11 cellular contexts compared by ENCODE assay signal in genomic region chr1:8021676-8022266, GRCh38. TPM values are rescaled to one million over a fixed set of nuclear protein-coding genes. Genes with fewer than 3 reads are reported as not detected.
A peak's percentile ranks its signal among the peaks of the same experiment; 100 is the strongest.
DNase-seq lines count a peak whose midpoint lies in the region; ATAC-seq, FAIRE-seq and TF ChIP-seq lines count a peak whose summit lies in the region.
"Had no signal": no experiment of that assay in that cellular context is flagged by ENCODE, and none has a peak within 500 bp of the region (broad histone marks: within the 10 kb centered on the region; RNA-seq: fewer than 3 reads in every experiment).

No MANE protein-coding gene starts in this region.

- peaks cover 20 to 90% of the 10 kb centered on the region in 2 experiments for H3K79me2 ChIP-seq in H1 (ENCODE audit: control insufficient read depth in 1 of 2, insufficient read depth in 2 of 2, low read length in 2 of 2)

- H3K27me3 ChIP-seq in H1 (replicated peaks in 1 of 4; ENCODE audit: control insufficient read depth in 3 of 4, extremely low read depth in 1 of 4, insufficient read depth in 3 of 4, low read length in 3 of 4) (peaks cover 0 to 3% (median 3%) of the 10 kb centered on the region in 4 experiments; a peak in 5 of 7 replicates), suprapubic skin (no peaks in the 10 kb centered on the region)
- H3K27me3 ChIP-seq: SJSA1 had no signal

- H3K27ac ChIP-seq in H1 (ENCODE audit: low read depth, low read length) = no peak overlapping the region
- peak overlapping the region; percentile 38 for H3K27ac ChIP-seq in suprapubic skin
- H3K27ac ChIP-seq: SJSA1 had no signal

- no peak overlapping the region for H2BK5ac ChIP-seq in H1 (ENCODE audit: low read depth, low read length)

- H4K5ac ChIP-seq in H1 (ENCODE audit: insufficient read length, low read depth, low read length) = no peak overlapping the region

- H3K36me3 ChIP-seq in H1 (ENCODE audit: control insufficient read depth in 2 of 4, insufficient read depth in 4 of 4, low read length in 3 of 4) = no peaks in the 10 kb centered on the region
- no peaks in the 10 kb centered on the region for H3K36me3 ChIP-seq in suprapubic skin

- H3K9me3 ChIP-seq in H1 (ENCODE audit: insufficient read depth in 2 of 2, low read depth in 1 of 2, low read length in 1 of 2) (no peaks in the 10 kb centered on the region), suprapubic skin (no peaks in the 10 kb centered on the region)

- no peak overlapping the region for H4K8ac ChIP-seq in H1 (ENCODE audit: extremely low read depth, insufficient read depth, low read length)

- CTCF ChIA-PET in H1 (lab: Charles Lee; ENCODE audit: partially characterized antibody) = interaction anchor here (1.0 to 1.2 kb wide), 2 partner anchors 10 to 295 kb away, joined by 3 read pairs; no protein-coding TSS in a partner anchor

- H3K18ac ChIP-seq in H1 (ENCODE audit: extremely low read depth, low read length) = no peak overlapping the region

- FAIRE-seq in H1 (lab: Jason Lieb, UNC) = no peak

- no peak overlapping the region for H2BK120ac ChIP-seq in H1 (replicated peaks; ENCODE audit: low read depth, low read length)

- no peak overlapping the region for H3K9ac ChIP-seq in H1 (replicated peaks in 1 of 4; ENCODE audit: extremely low read depth in 1 of 4, low read depth in 3 of 4, low read length in 3 of 4)

- no peak overlapping the region for H2AFZ ChIP-seq in H1 (ENCODE audit: low read length)

- ATAC-seq in GM19328 (IDR thresholded peaks at IDR 0.05; ENCODE audit: unreplicated experiment) (no peak), HG02973 (IDR thresholded peaks at IDR 0.05; ENCODE audit: unreplicated experiment) (no peak), GM19023 (IDR thresholded peaks at IDR 0.05; ENCODE audit: unreplicated experiment) (no peak)

- no peak overlapping the region for H3K23ac ChIP-seq in H1 (ENCODE audit: insufficient read length)

- H3K4me3 ChIP-seq in H1 (ENCODE audit: extremely low read depth in 1 of 4, insufficient read depth in 2 of 4, low read depth in 3 of 4, low read length in 4 of 4) (no peak overlapping the region), suprapubic skin (peak overlapping the region; percentile 94)
- H3K4me3 ChIP-seq: SJSA1 had no signal

- H3K4ac ChIP-seq in H1 (replicated peaks; ENCODE audit: insufficient read length, low read depth, low read length) = no peak overlapping the region

- H3K14ac ChIP-seq in H1 (ENCODE audit: insufficient read length) = no peak overlapping the region

- no peak overlapping the region for H2BK12ac ChIP-seq in H1 (ENCODE audit: low read depth, low read length)

- POLR2A ChIA-PET in H1 (lab: Charles Lee; ENCODE audit: partially characterized antibody) = no interaction called here

- TF ChIP-seq POLR2A in H1 (IDR thresholded peaks at IDR 0.05; ENCODE audit: control extremely low read depth in 1 of 2, low read depth in 2 of 2, low read length in 2 of 2) = no peak
- TF ChIP-seq POLR2A in suprapubic skin (IDR thresholded peaks at IDR 0.05) = no peak

- no peak overlapping the region for H4K91ac ChIP-seq in H1 (replicated peaks; ENCODE audit: insufficient read length, low read length)

- no peak for TF ChIP-seq RAD21 in H1 (IDR thresholded peaks at IDR 0.05 in 1 of 2, conservative IDR thresholded peaks at IDR 0.05 in 1 of 2; ENCODE audit: low read depth in 2 of 2, low read length in 2 of 2)

- no peak overlapping the region for H2BK15ac ChIP-seq in H1 (ENCODE audit: low read length)

- no peaks in the 10 kb centered on the region for H3K79me1 ChIP-seq in H1 (ENCODE audit: low read depth, low read length)

- 88% methylated on average over 6 of the region's 6 CpGs; no CpG with 5 or more reads in 1 of the 2 experiments for WGBS in H1 (ENCODE audit: extremely low coverage in 1 of 2, insufficient coverage in 1 of 2, insufficient read length in 1 of 2, insufficient replicate concordance in 2 of 2, low coverage in 1 of 2, low lambda C conversion rate in 2 of 2, missing lambda C conversion rate in 1 of 2), 2 experiments
- WGBS in suprapubic skin = 71% methylated on average over 6 of the region's 6 CpGs

- H3K56ac ChIP-seq in H1 (replicated peaks; ENCODE audit: insufficient read length, low read depth, low read length) = no peak overlapping the region

- DNase-seq in M059J (ENCODE audit: low read depth) = peak; percentile 49
- DNase-seq in H1 (ENCODE audit: low read depth in 1 of 2, low spot score in 2 of 2) = no peak
- DNase-seq in medulla oblongata (ENCODE audit: extremely low spot score) = peak; percentile 6
- no peak for DNase-seq in suprapubic skin (ENCODE audit: low spot score in 2 of 2)
- DNase-seq in stimulated activated CD4-positive, alpha-beta T cell treated with anti-CD3 and anti-CD28 coated beads, Interleukin-15, amount 100 ng/mL, for 24 hours = no peak
- DNase-seq: NCI-H69, nephron progenitor cell had no signal

- no peak overlapping the region for H2BK20ac ChIP-seq in H1 (ENCODE audit: low read length)

- H4K20me1 ChIP-seq in H1 (replicated peaks in 1 of 2; ENCODE audit: control insufficient read depth in 1 of 2, insufficient read depth in 2 of 2, low read length in 2 of 2) = peaks cover 12 to 13% of the 10 kb centered on the region in 2 experiments

- H3K23me2 ChIP-seq in H1 (ENCODE audit: low read depth, low read length) = peaks cover 3% of the 10 kb centered on the region

- TF ChIP-seq CTCF in H1 (IDR thresholded peaks at IDR 0.05; ENCODE audit: control extremely low read depth in 1 of 3, insufficient read depth in 1 of 3, low read depth in 1 of 3, low read length in 3 of 3) (no peak), suprapubic skin (IDR thresholded peaks at IDR 0.05) (no peak)

- H3K4me1 ChIP-seq in H1 (replicated peaks in 1 of 4; ENCODE audit: control insufficient read depth in 3 of 4, insufficient read depth in 4 of 4, low read length in 3 of 4) (peaks cover 9 to 24% (median 18%) of the 10 kb centered on the region in 4 experiments), suprapubic skin (peaks cover 76% of the 10 kb centered on the region)

- H2AK5ac ChIP-seq in H1 (ENCODE audit: low read depth, low read length) = peak overlapping the region; percentile 32; the same call in 1 of the 2 replicates

- TF ChIP-seq EP300 in H1 (IDR thresholded peaks at IDR 0.05; ENCODE audit: borderline replicate concordance in 1 of 2, low read depth in 2 of 2, low read length in 2 of 2) (no peak), suprapubic skin (IDR thresholded peaks at IDR 0.05) (no peak)

- peak overlapping the region in 1 of 2 experiments; percentile 100; a peak in 1 of 4 replicates for H3K4me2 ChIP-seq in H1 (ENCODE audit: insufficient read depth in 1 of 2, low read depth in 2 of 2, low read length in 2 of 2)

TF ChIP-seq in H1, 55 proteins besides CTCF, POLR2A, EP300 and RAD21 (continues in another document):
- no peak for TF ChIP-seq POU5F1 (IDR thresholded peaks at IDR 0.05; ENCODE audit: low read depth, low read length)
- TF ChIP-seq BCL11A (IDR thresholded peaks at IDR 0.05; ENCODE audit: low read depth in 2 of 2, low read length in 2 of 2) = no peak
- TF ChIP-seq CREB1 (IDR thresholded peaks at IDR 0.05) = no peak
- TF ChIP-seq CTBP2 (IDR thresholded peaks at IDR 0.05; ENCODE audit: borderline replicate concordance, insufficient read depth, insufficient read length, low read length) = no peak
- no peak for TF ChIP-seq JUN (IDR thresholded peaks at IDR 0.05; ENCODE audit: low read depth, low read length)
- TF ChIP-seq USF2 (IDR thresholded peaks at IDR 0.05; ENCODE audit: low read length) = no peak
- TF ChIP-seq KDM1A (IDR thresholded peaks at IDR 0.05; ENCODE audit: borderline replicate concordance, low read length) = no peak
- TF ChIP-seq GTF2F1 (IDR thresholded peaks at IDR 0.05; ENCODE audit: borderline replicate concordance, low read depth, low read length) = no peak
- no peak for TF ChIP-seq RFX5 (IDR thresholded peaks at IDR 0.05; ENCODE audit: borderline replicate concordance, low read depth, low read length)
- no peak for TF ChIP-seq ATF2 (IDR thresholded peaks at IDR 0.05; ENCODE audit: low read length)
- TF ChIP-seq CBX8 (IDR thresholded peaks at IDR 0.05; ENCODE audit: borderline replicate concordance, low read depth, low read length) = no peak
- TF ChIP-seq RXRA (IDR thresholded peaks at IDR 0.05; ENCODE audit: insufficient read depth, low read depth, low read length) = no peak
- no peak for TF ChIP-seq SAP30 (IDR thresholded peaks at IDR 0.05; ENCODE audit: insufficient read depth, insufficient replicate concordance, low read length)
- TF ChIP-seq SUZ12 (IDR thresholded peaks at IDR 0.05; ENCODE audit: low read length) = no peak

RNA-seq across cellular contexts. Expression of gene ERRFI1, which starts 4.3 kb away (rescaled TPM):
- total RNA-seq in M059J (2014; rRNA removed; shearing (Covaris generic)) = 127 and 146 TPM in 2 replicates
- 46.1 TPM in 2 replicates for total RNA-seq in H1 (2021; fragmentation: NEBNext Ultra II Directional; extraction: Animal tissue kit (Norgen Biotek cat#: 25700))
- 18.2 and 23.4 TPM in 2 replicates for polyA plus RNA-seq in H1 (2011; rRNA removed)
- 20.6 TPM for polyA plus RNA-seq in H1 (2011; cell fraction: cytosol; rRNA removed)
- 12.9 TPM for polyA plus RNA-seq in H1 (2011; cell fraction: nucleus; rRNA removed)
- 18.2 to 29.2 TPM (median 23.7 TPM) in 4 replicates for polyA plus RNA-seq in H1 (2012, experiment 1 of 2)
- 6.5 TPM for polyA plus RNA-seq in H1 (2012, experiment 2 of 2)
- 43.2 TPM for polyA plus RNA-seq in H1 (2013, experiment 1 of 2)
- 43.3 TPM for polyA plus RNA-seq in H1 (2013, experiment 2 of 2)
- polyA minus RNA-seq in H1 (2011; rRNA and poly(A)+ RNA removed) = 17.3 and 18.7 TPM in 2 replicates
- polyA minus RNA-seq in H1 (2011; cell fraction: cytosol; rRNA and poly(A)+ RNA removed) = 9.9 TPM
- polyA minus RNA-seq in H1 (2011; cell fraction: nucleus; rRNA and poly(A)+ RNA removed) = 16.3 TPM
- 100 to 1,000 TPM; 128 to 312 (median 262) TPM for total RNA-seq in suprapubic skin

Comparison
In these comparisons a context has a peak if more than half of its experiments do, and no peak if none do; other contexts are left out.
1. DNase-seq: peak in M059J (single experiment) and medulla oblongata (single experiment); none in H1 (0 of 2), suprapubic skin (0 of 2) and stimulated activated CD4-positive, alpha-beta T cell treated with anti-CD3 and anti-CD28 coated beads, Interleukin-15, amount 100 ng/mL, for 24 hours (single experiment).